Comparison of ENCODE assay signal across 8 cellular contexts in genomic region chr6:166907373-166907841, GRCh38. TPM values are rescaled to one million over a fixed set of nuclear protein-coding genes. Genes with fewer than 3 reads are reported as not detected.
DNase-seq lines count a peak whose midpoint lies in the region; ATAC-seq, FAIRE-seq and TF ChIP-seq lines count a peak whose summit lies in the region.

No MANE protein-coding gene starts in this region.

- H4K20me1 ChIP-seq in BLaER1 treated with 17β-estradiol and CSF1 and Interleukin-3, amounts not matched to agents 10 nM and 100 nM, result peaks cover 0 to 39% (median 4%) of the 10 kb centered on the region in 11 experiments; a peak in 5 of 22 replicates
- H4K20me1 ChIP-seq in OCI-LY3 (ENCODE audit: insufficient read depth, low read length), result no peaks in the 10 kb centered on the region
- H4K20me1 ChIP-seq in HepG2 (ENCODE audit: insufficient read depth, low read length), result no peaks in the 10 kb centered on the region

- 86% methylated on average over 7 of the region's 8 CpGs for WGBS in HepG2 (ENCODE audit: low lambda C conversion rate)

- intact Hi-C loops in HepG2 (cut with micrococcal nuclease; ENCODE audit: unreplicated experiment), result no loop called here

- no peak for DNase-seq in DMS153 treated with DMSO at 0.1 percent for 48 hours (lab: John Stamatoyannopoulos, UW; ENCODE audit: unreplicated experiment)
- DNase-seq in HepG2 (ENCODE audit: low spot score), result no peak
- no peak for DNase-seq in A172 (ENCODE audit: low spot score)
- DNase-seq in hippocampal formation (lab: John Stamatoyannopoulos, UW), result no peak

- H3K9ac ChIP-seq in BLaER1 treated with 17β-estradiol and CSF1 and Interleukin-3, amounts not matched to agents 10 nM and 100 nM, result peak overlapping the region in 4 of 11 experiments; percentile 3 to 45 (median 34); a peak in 3 of 22 replicates
- H3K9ac ChIP-seq in OCI-LY3 (ENCODE audit: low read length), result no peak overlapping the region; the same call in 1 of the 2 replicates
- no peak overlapping the region for H3K9ac ChIP-seq in HepG2 (ENCODE audit: insufficient read depth, low read depth, low read length)

- in situ Hi-C loops in HepG2 (cut with HindIII; ENCODE audit: extremely low pct_ligation_motif_present, low pct_unique_long_range_greater_than_20kb), result no loop called here

- no peak for FAIRE-seq in HepG2 (lab: Jason Lieb, UNC)

- H3K79me2 ChIP-seq in OCI-LY3 (ENCODE audit: low read length), result no peaks in the 10 kb centered on the region
- no peaks in the 10 kb centered on the region for H3K79me2 ChIP-seq in HepG2 (ENCODE audit: insufficient read depth, low read length)

- H3K27me3 ChIP-seq in BLaER1 treated with 17β-estradiol and CSF1 and Interleukin-3, amounts not matched to agents 10 nM and 100 nM, result no peaks in the 10 kb centered on the region
- H3K27me3 ChIP-seq in OCI-LY3 (ENCODE audit: low read depth, low read length) (peaks cover 20% of the 10 kb centered on the region), HepG2 (ENCODE audit: control insufficient read depth in 1 of 2, insufficient read depth in 2 of 2, low read length in 2 of 2) (no peaks in the 10 kb centered on the region)

- peaks cover 0 to 11% (median 0%) of the 10 kb centered on the region in 11 experiments; a peak in 5 of 22 replicates for H3K9me3 ChIP-seq in BLaER1 treated with 17β-estradiol and CSF1 and Interleukin-3, amounts not matched to agents 10 nM and 100 nM (replicated peaks in 1 of 11)
- H3K9me3 ChIP-seq in OCI-LY3 (ENCODE audit: insufficient read depth, low read length) (no peaks in the 10 kb centered on the region), HepG2 (ENCODE audit: low read length) (no peaks in the 10 kb centered on the region)

- H3K27ac ChIP-seq in BLaER1 treated with 17β-estradiol and CSF1 and Interleukin-3, amounts not matched to agents 10 nM and 100 nM, result peak overlapping the region in 8 of 11 experiments; percentile 11 to 67 (median 48); a peak in 15 of 22 replicates
- H3K27ac ChIP-seq in OCI-LY3 (ENCODE audit: low read length), result no peak overlapping the region
- H3K27ac ChIP-seq in HepG2 (ENCODE audit: extremely low read length, insufficient read depth, low read length), result no peak overlapping the region

- H3K36me3 ChIP-seq in BLaER1 treated with 17β-estradiol and CSF1 and Interleukin-3, amounts not matched to agents 10 nM and 100 nM, result peaks cover 0 to 18% (median 9%) of the 10 kb centered on the region in 11 experiments; a peak in 12 of 22 replicates
- H3K36me3 ChIP-seq in OCI-LY3 (replicated peaks; ENCODE audit: low read depth, low read length) (no peaks in the 10 kb centered on the region), HepG2 (replicated peaks in 1 of 2; ENCODE audit: control insufficient read depth in 1 of 2, insufficient read depth in 2 of 2, low read length in 2 of 2) (no peaks in the 10 kb centered on the region; a peak in 1 of 5 replicates)

- POLR2A ChIA-PET in HepG2 (lab: Yijun Ruan, JAX), result no interaction called here

- no peak for TF ChIP-seq POLR2A in HepG2 (IDR thresholded peaks at IDR 0.05; ENCODE audit: insufficient read depth in 1 of 2, low read depth in 2 of 2, low read length in 2 of 2)

- BruUV-seq in HepG2 (replicated peaks; lab: Mats Ljungman, UMichigan), result no TSS peak

- no peak for TF ChIP-seq RAD21 in HepG2 (CRISPR knock-in tag; IDR thresholded peaks at IDR 0.05)

- H3K4me3 ChIP-seq in BLaER1 treated with 17β-estradiol and CSF1 and Interleukin-3, amounts not matched to agents 10 nM and 100 nM, result peak overlapping the region in 1 of 10 experiments; percentile 35; a peak in 1 of 20 replicates
- H3K4me3 ChIP-seq in OCI-LY3 (ENCODE audit: low read length) (peak overlapping the region; percentile 45), HepG2 (replicated peaks in 1 of 3; ENCODE audit: insufficient read depth in 1 of 3, low read depth in 2 of 3, low read length in 3 of 3) (no peak overlapping the region)

- peak overlapping the region; percentile 70 to 92 (median 86) for H3K4me2 ChIP-seq in BLaER1 treated with 17β-estradiol and CSF1 and Interleukin-3, amounts not matched to agents 10 nM and 100 nM
- peak overlapping the region; percentile 68 for H3K4me2 ChIP-seq in OCI-LY3 (ENCODE audit: low read length)
- no peak overlapping the region for H3K4me2 ChIP-seq in HepG2 (ENCODE audit: low read depth, low read length)

- TF ChIP-seq EP300 in HepG2 (IDR thresholded peaks at IDR 0.05; ENCODE audit: low read depth in 2 of 2, low read length in 2 of 2) (no peak), HepG2 (CRISPR knock-in tag; IDR thresholded peaks at IDR 0.05; ENCODE audit: borderline replicate concordance) (no peak)

- ATAC-seq in GM18909 (IDR thresholded peaks at IDR 0.05; ENCODE audit: poor library complexity, unreplicated experiment) (peak; percentile 92), HG02938 (IDR thresholded peaks at IDR 0.05; ENCODE audit: unreplicated experiment) (peak; percentile 87), HepG2 (no peak)

- peak overlapping the region; percentile 12; the same call in 1 of the 2 replicates for H2AFZ ChIP-seq in OCI-LY3 (ENCODE audit: low read depth, low read length)
- no peak overlapping the region for H2AFZ ChIP-seq in HepG2 (ENCODE audit: low read length)

- peaks cover 45 to 79% (median 59%) of the 10 kb centered on the region in 10 experiments for H3K4me1 ChIP-seq in BLaER1 treated with 17β-estradiol and CSF1 and Interleukin-3, amounts not matched to agents 10 nM and 100 nM
- peaks cover 19% of the 10 kb centered on the region for H3K4me1 ChIP-seq in OCI-LY3 (ENCODE audit: low read length)
- no peaks in the 10 kb centered on the region for H3K4me1 ChIP-seq in HepG2 (ENCODE audit: insufficient read depth, low read length)

- TF ChIP-seq CTCF in OCI-LY3 (IDR thresholded peaks at IDR 0.05; ENCODE audit: low read depth, low read length) (no peak), HepG2 (CRISPR knock-in tag; IDR thresholded peaks at IDR 0.05) (no peak)

- CTCF ChIA-PET in HepG2 (lab: Yijun Ruan, JAX; ENCODE audit: low intra/inter-chr PET ratio, low total read pairs), result no interaction called here

TF ChIP-seq in HepG2, 621 proteins besides CTCF, POLR2A, EP300 and RAD21:
- no peak for TF ChIP-seq ZFP36L2 (CRISPR knock-in tag; IDR thresholded peaks at IDR 0.05)
- no peak for TF ChIP-seq ZNF253 (CRISPR knock-in tag; IDR thresholded peaks at IDR 0.05; ENCODE audit: borderline replicate concordance)
- no peak for TF ChIP-seq ZNF562 (CRISPR knock-in tag; IDR thresholded peaks at IDR 0.05; ENCODE audit: borderline replicate concordance)
- no peak for TF ChIP-seq ZNF546 (CRISPR knock-in tag; conservative IDR thresholded peaks at IDR 0.05)

RNA-seq across cellular contexts. Expression of gene RNASET2, which starts 48.9 kb away (rescaled TPM):
- 22.4 and 44.6 TPM in 2 replicates for total RNA-seq in HepG2 (2016; rRNA removed; fragmentation: Illumina TruSeq; extraction: Trizol)
- total RNA-seq in HepG2 (2016; cell fraction: cytosol; rRNA removed; fragmentation: Illumina TruSeq; extraction: Trizol; ENCODE audit: low read depth), result 26.9 and 41.2 TPM in 2 replicates
- total RNA-seq in HepG2 (2016; cell fraction: insoluble cytoplasmic fraction; rRNA removed; fragmentation: Illumina TruSeq; extraction: Trizol), result 25.4 and 45.4 TPM in 2 replicates
- total RNA-seq in HepG2 (2016; cell fraction: membrane; rRNA removed; fragmentation: Illumina TruSeq; extraction: Trizol), result 24.1 and 38.2 TPM in 2 replicates
- 30.2 and 32.0 TPM in 2 replicates for total RNA-seq in HepG2 (2016; cell fraction: nucleus; rRNA removed; fragmentation: Illumina TruSeq; extraction: Trizol)
- polyA plus RNA-seq in HepG2 (2011; rRNA removed), result 597 and 696 TPM in 2 replicates
- 456 and 545 TPM in 2 replicates for polyA plus RNA-seq in HepG2 (2011; cell fraction: cytosol; rRNA removed)
- 515 and 552 TPM in 2 replicates for polyA plus RNA-seq in HepG2 (2011; cell fraction: nucleus; rRNA removed)
- 446 and 587 TPM in 2 replicates for polyA plus RNA-seq in HepG2 (2012)
- polyA plus RNA-seq in HepG2 (2016; cell fraction: cytosol; fragmentation: Illumina TruSeq; extraction: Trizol; ENCODE audit: low read depth), result 21.3 and 41.6 TPM in 2 replicates
- polyA plus RNA-seq in HepG2 (2016; cell fraction: insoluble cytoplasmic fraction; fragmentation: Illumina TruSeq; extraction: Trizol; ENCODE audit: low read depth), result 26.6 and 27.0 TPM in 2 replicates
- 23.6 and 34.9 TPM in 2 replicates for polyA plus RNA-seq in HepG2 (2016; cell fraction: membrane; fragmentation: Illumina TruSeq; extraction: Trizol; ENCODE audit: low read depth)
- polyA plus RNA-seq in HepG2 (2016; cell fraction: nucleus; fragmentation: Illumina TruSeq; extraction: Trizol; ENCODE audit: insufficient read depth, low read depth), result 68.7 and 69.0 TPM in 2 replicates
- polyA minus RNA-seq in HepG2 (2011; rRNA and poly(A)+ RNA removed; ENCODE audit: low replicate concordance), result 4.7 and 104 TPM in 2 replicates
- 149 and 185 TPM in 2 replicates for polyA minus RNA-seq in HepG2 (2011; cell fraction: cytosol; rRNA and poly(A)+ RNA removed)
- 159 and 184 TPM in 2 replicates for polyA minus RNA-seq in HepG2 (2011; cell fraction: nucleus; rRNA and poly(A)+ RNA removed)
- total RNA-seq in A172 (2014; rRNA removed; shearing (Covaris generic)), result 35.6 and 52.5 TPM in 2 replicates

Comparison
In these comparisons a context has a peak if more than half of its experiments do, and no peak if none do; other contexts are left out.
1. H3K27ac ChIP-seq: peak in BLaER1 treated with 17β-estradiol and CSF1 and Interleukin-3, amounts not matched to agents 10 nM and 100 nM (8 of 11); none in OCI-LY3 (single experiment) and HepG2 (single experiment).